10 cellular contexts compared by ENCODE assay signal in the genomic region with DNA sequence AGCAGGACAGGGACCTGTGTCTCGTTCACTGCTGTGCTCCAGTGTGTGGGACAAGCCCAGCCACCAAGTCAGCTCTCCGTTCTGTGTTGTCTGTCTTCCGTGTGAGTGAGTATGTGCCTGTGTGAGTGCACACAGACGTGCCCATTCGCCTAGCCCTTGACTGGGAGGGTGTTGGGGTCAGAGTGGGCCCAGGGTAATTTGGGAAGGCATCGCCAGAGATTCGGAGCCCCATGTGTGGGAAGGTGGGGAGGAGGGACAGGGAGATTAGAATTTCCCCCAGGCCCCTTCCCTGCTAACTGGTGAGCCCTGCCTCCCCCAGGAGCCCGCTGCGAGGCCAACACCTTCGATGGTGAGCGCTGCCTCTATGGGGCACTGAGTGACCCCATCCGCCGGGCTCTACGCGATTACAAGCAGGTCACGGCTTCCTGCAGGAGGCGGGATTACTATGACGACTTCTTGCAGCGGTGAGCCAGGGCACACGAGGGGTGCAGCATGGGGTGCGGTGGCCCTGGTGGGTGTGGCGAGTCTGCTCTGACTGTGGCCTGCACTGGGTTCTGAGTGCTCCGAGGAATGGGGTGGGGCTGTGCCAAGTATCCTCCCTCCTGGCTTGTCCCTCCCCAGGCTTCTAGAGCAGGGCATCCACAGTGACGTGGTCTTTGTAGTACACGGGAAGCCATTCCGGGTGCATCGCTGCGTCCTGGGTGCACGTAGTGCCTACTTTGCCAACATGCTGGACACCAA. TPM values are rescaled to one million over a fixed set of nuclear protein-coding genes. Genes with fewer than 3 reads are reported as not detected.
A peak's percentile ranks its signal among the peaks of the same experiment; 100 is the strongest.
DNase-seq lines count a peak whose midpoint lies in the region; ATAC-seq lines count a peak whose summit lies in the region.
"Had no signal": no experiment of that assay in that cellular context is flagged by ENCODE, and none has a peak within 500 bp of the region (broad histone marks: within the 10 kb centered on the region; RNA-seq: fewer than 3 reads in every experiment).

No MANE protein-coding gene starts in this region.

- H3K4me3 Mint-ChIP-seq in activated CD4-positive, alpha-beta T cell treated with anti-CD3 and anti-CD28 coated beads, Interleukin-2, amount 10 ng/mL, durations not matched to agents 24 days and 14 days: no peak overlapping the region
- H3K4me3 Mint-ChIP-seq in T-cell: peak overlapping the region in 1 of 3 donors; percentile 92
- H3K4me3 Mint-ChIP-seq in stimulated activated effector memory CD8-positive, alpha-beta T cell treated with anti-CD3 and anti-CD28 coated beads, Interleukin-12 subunit alpha, Interleukin-12 subunit beta, amount 100 ng/mL, for 72 hours: no peak overlapping the region

- no peak for DNase-seq in activated CD4-positive, alpha-beta T cell treated with anti-CD3 and anti-CD28 coated beads, Interleukin-2, amount 10 ng/mL, durations not matched to agents 24 days and 14 days
- no peak for DNase-seq in activated CD4-positive, alpha-beta T cell treated with anti-CD3 and anti-CD28 coated beads, Interleukin-2, amount 50 U/mL, for 4 hours
- DNase-seq in T-cell: peak in 3 of 34 experiments; percentile 1 to 22 (median 10)
- peak; percentile 45 for DNase-seq in left lobe of liver (ENCODE audit: low spot score)
- no peak for DNase-seq in stimulated activated effector memory CD8-positive, alpha-beta T cell treated with anti-CD3 and anti-CD28 coated beads, Interleukin-12 subunit alpha, Interleukin-12 subunit beta, amount 100 ng/mL, for 72 hours (ENCODE audit: low spot score in 2 of 2)
- DNase-seq in NCI-H748 (lab: John Stamatoyannopoulos, UW; ENCODE audit: unreplicated experiment): no peak
- no peak for DNase-seq in NCI-H526 (lab: John Stamatoyannopoulos, UW)
- no peak for DNase-seq in NCI-H345 (lab: John Stamatoyannopoulos, UW)
- DNase-seq: stimulated activated CD4-positive, alpha-beta T cell treated with anti-CD3 and anti-CD28 coated beads, Interleukin-1b, Interleukin-23, amount 100 ng/mL, for 48 hours; stimulated activated CD8-positive, alpha-beta memory T cell treated with anti-CD3 and anti-CD28 coated beads, Interleukin-4, amount 100 ng/mL, for 48 hours had no signal

- POLR2A ChIA-PET in T-cell (lab: Charles Lee): interaction anchor here in 1 of 2 donors (0.7 kb wide), 1 partner anchor 553 kb away, joined by 11 read pairs; no protein-coding TSS in a partner anchor

- peaks cover 3% of the 10 kb centered on the region for H3K36me3 Mint-ChIP-seq in activated CD4-positive, alpha-beta T cell treated with anti-CD3 and anti-CD28 coated beads, Interleukin-2, amount 10 ng/mL, durations not matched to agents 24 days and 14 days (ENCODE audit: low read depth)
- H3K36me3 Mint-ChIP-seq in T-cell: peaks cover 12% of the 10 kb centered on the region
- H3K36me3 Mint-ChIP-seq in stimulated activated effector memory CD8-positive, alpha-beta T cell treated with anti-CD3 and anti-CD28 coated beads, Interleukin-12 subunit alpha, Interleukin-12 subunit beta, amount 100 ng/mL, for 72 hours: peaks cover 21% of the 10 kb centered on the region

- CTCF ChIA-PET in T-cell (lab: Charles Lee): interaction anchor here in 1 of 2 donors (0.7 kb wide), 1 partner anchor 128 kb away, joined by 7 read pairs; no protein-coding TSS in a partner anchor

- ATAC-seq in T-cell (replicated peaks in 1 of 4): no peak
- no peak for ATAC-seq in left lobe of liver
- no peak for ATAC-seq in stimulated activated effector memory CD8-positive, alpha-beta T cell treated with anti-CD3 and anti-CD28 coated beads, Interleukin-12 subunit alpha, Interleukin-12 subunit beta, amount 100 ng/mL, for 72 hours

- no peaks in the 10 kb centered on the region for H3K27me3 Mint-ChIP-seq in activated CD4-positive, alpha-beta T cell treated with anti-CD3 and anti-CD28 coated beads, Interleukin-2, amount 10 ng/mL, durations not matched to agents 24 days and 14 days
- H3K27me3 Mint-ChIP-seq in T-cell: no peaks in the 10 kb centered on the region

- H3K27ac Mint-ChIP-seq in activated CD4-positive, alpha-beta T cell treated with anti-CD3 and anti-CD28 coated beads, Interleukin-2, amount 10 ng/mL, durations not matched to agents 24 days and 14 days: peak overlapping the region; percentile 32
- peak overlapping the region; percentile 19 to 64 for H3K27ac Mint-ChIP-seq in T-cell
- H3K27ac Mint-ChIP-seq in stimulated activated effector memory CD8-positive, alpha-beta T cell treated with anti-CD3 and anti-CD28 coated beads, Interleukin-12 subunit alpha, Interleukin-12 subunit beta, amount 100 ng/mL, for 72 hours: peak overlapping the region; percentile 68

- no peaks in the 10 kb centered on the region for H3K9me3 Mint-ChIP-seq in activated CD4-positive, alpha-beta T cell treated with anti-CD3 and anti-CD28 coated beads, Interleukin-2, amount 10 ng/mL, durations not matched to agents 24 days and 14 days
- no peaks in the 10 kb centered on the region for H3K9me3 Mint-ChIP-seq in T-cell
- H3K9me3 Mint-ChIP-seq in stimulated activated effector memory CD8-positive, alpha-beta T cell treated with anti-CD3 and anti-CD28 coated beads, Interleukin-12 subunit alpha, Interleukin-12 subunit beta, amount 100 ng/mL, for 72 hours: no peaks in the 10 kb centered on the region

- H3K4me1 Mint-ChIP-seq in activated CD4-positive, alpha-beta T cell treated with anti-CD3 and anti-CD28 coated beads, Interleukin-2, amount 10 ng/mL, durations not matched to agents 24 days and 14 days: peaks cover 18% of the 10 kb centered on the region
- H3K4me1 Mint-ChIP-seq in T-cell: peaks cover 39 to 46% (median 43%) of the 10 kb centered on the region in 3 donors
- H3K4me1 Mint-ChIP-seq in stimulated activated effector memory CD8-positive, alpha-beta T cell treated with anti-CD3 and anti-CD28 coated beads, Interleukin-12 subunit alpha, Interleukin-12 subunit beta, amount 100 ng/mL, for 72 hours: peaks cover 49% of the 10 kb centered on the region

- intact Hi-C loops in activated CD4-positive, alpha-beta T cell treated with anti-CD3 and anti-CD28 coated beads, Interleukin-2, amount 10 ng/mL, durations not matched to agents 24 days and 14 days (cut with micrococcal nuclease): no loop called here

RNA-seq across cellular contexts. Expression of gene ABTB1, which starts 3.1 kb away (rescaled TPM):
- total RNA-seq in activated CD4-positive, alpha-beta T cell treated with anti-CD3 and anti-CD28 coated beads, Interleukin-2, amount 10 ng/mL, durations not matched to agents 24 days and 14 days: 6.9 and 8.0 TPM in 2 replicates
- 100 to 1,000 TPM; 107 to 187 (median 166) TPM for total RNA-seq in T-cell
- 16.3 TPM for total RNA-seq in left lobe of liver

RNA-seq across cellular contexts. Expression of gene PODXL2, which starts 46.8 kb away (rescaled TPM):
- 9.2 and 9.8 TPM in 2 replicates for total RNA-seq in activated CD4-positive, alpha-beta T cell treated with anti-CD3 and anti-CD28 coated beads, Interleukin-2, amount 10 ng/mL, durations not matched to agents 24 days and 14 days
- total RNA-seq in T-cell (1 to 10 TPM; 2.0 to 4.7 (median 4.2) TPM), left lobe of liver (1.5 TPM)
